ENCODE assay signal across 10 cellular contexts in genomic region chr18:13543144-13543543, GRCh38.
"Had no signal": no experiment of that assay in that cellular context is flagged by ENCODE, and none has a peak within 500 bp of the region (broad histone marks: within the 10 kb centered on the region; RNA-seq: fewer than 3 reads in every experiment).

No MANE protein-coding gene starts in this region.

- H3K27ac ChIP-seq: tibial nerve had no signal

- H3K9me3 Mint-ChIP-seq: effector memory CD8-positive, alpha-beta T cell; nephron had no signal

- ATAC-seq: activated T-cell treated with anti-CD3 and anti-CD28 coated beads, Interleukin-2, amount 50 U/mL, for 72 hours; effector memory CD8-positive, alpha-beta T cell; mucosa of descending colon had no signal

- H3K27ac Mint-ChIP-seq: activated T-cell treated with anti-CD3 and anti-CD28 coated beads, Interleukin-2, amount 50 U/mL, for 72 hours had no signal

- H3K27me3 Mint-ChIP-seq: effector memory CD8-positive, alpha-beta T cell had no signal

- H3K27me3 ChIP-seq: tibial nerve had no signal

- H3K4me3 ChIP-seq: mucosa of descending colon, tibial nerve had no signal

- DNase-seq: activated CD4-positive, alpha-beta T cell treated with anti-CD3 and anti-CD28 coated beads, Interleukin-2, amount 50 U/mL, for 4 hours; activated CD4-positive, CD25-positive, alpha-beta regulatory T cell treated with anti-CD3 and anti-CD28 coated beads, Interleukin-2, amount 50 U/mL, for 72 hours; activated naive CD4-positive, alpha-beta T cell; activated T-cell treated with anti-CD3 and anti-CD28 coated beads, Interleukin-2, amount 50 U/mL, for 72 hours; central memory CD4-positive, alpha-beta T cell; effector memory CD8-positive, alpha-beta T cell; erythroblast had no signal

- H3K9me3 ChIP-seq: mucosa of descending colon, tibial nerve had no signal

- H3K4me3 Mint-ChIP-seq: activated T-cell treated with anti-CD3 and anti-CD28 coated beads, Interleukin-2, amount 50 U/mL, for 72 hours; effector memory CD8-positive, alpha-beta T cell; nephron had no signal

- H3K36me3 ChIP-seq: tibial nerve had no signal
